33 cellular contexts compared by ENCODE assay signal in genomic region chr5:180178516-180179398, GRCh38. TPM values are rescaled to one million over a fixed set of nuclear protein-coding genes. Genes with fewer than 3 reads are reported as not detected.
DNase-seq lines count a peak whose midpoint lies in the region; ATAC-seq and TF ChIP-seq lines count a peak whose summit lies in the region.
"Had no signal": no experiment of that assay in that cellular context is flagged by ENCODE, and none has a peak within 500 bp of the region (broad histone marks: within the 10 kb centered on the region; RNA-seq: fewer than 3 reads in every experiment).

No MANE protein-coding gene starts in this region.

- H3K9me3 Mint-ChIP-seq in brain = peaks cover 7 to 25% (median 14%) of the 10 kb centered on the region in 5 experiments
- H3K9me3 Mint-ChIP-seq: activated T-helper 17 cell treated with anti-CD3 and anti-CD28 coated beads, Interleukin-2, amount 50 U/mL, for 72 hours; CD4-positive, alpha-beta T cell had no signal

- H3K9me3 ChIP-seq in esophagus muscularis mucosa = no peaks in the 10 kb centered on the region
- no peaks in the 10 kb centered on the region for H3K9me3 ChIP-seq in osteoblast (ENCODE audit: low read depth, low read length)
- H3K9me3 ChIP-seq: prostate gland had no signal

- DNase-seq in G401 (ENCODE audit: low spot score) (peak; percentile 87), esophagus muscularis mucosa (ENCODE audit: extremely low spot score) (peak; percentile 80), osteoblast (ENCODE audit: insufficient read length, low spot score, missing footprints) (peak; percentile 70), amniotic stem cell (lab: John Stamatoyannopoulos, UW) (no peak), LoVo (ENCODE audit: low spot score) (no peak), left cardiac atrium (no peak), RPMI8226 (no peak)
- DNase-seq: activated CD8-positive, alpha-beta T cell treated with anti-CD3 and anti-CD28 coated beads for 36 hours; activated naive CD4-positive, alpha-beta T cell treated with anti-CD3 and anti-CD28 coated beads, Interleukin-2, amount 50 U/mL, for 16 hours; AML-193; aorta; CD4-positive, alpha-beta T cell; HCEC 1CT; hippocampal formation; Karpas-422; left colon; mesenchymal stem cell; NCI-H1436; NCI-H2081; NCI-H2227 treated with DMSO at 0.1 percent for 48 hours; SIG-M5; stimulated activated CD4-positive, alpha-beta T cell treated with anti-CD3 and anti-CD28 coated beads, Interleukin-12 subunit alpha, Interleukin-12 subunit beta, amount 100 ng/mL, for 4 hours; stimulated activated CD4-positive, alpha-beta T cell treated with anti-CD3 and anti-CD28 coated beads, Interleukin-4, amount 100 ng/mL, for 1 hour; stomach; tibial artery had no signal

- no peak overlapping the region for H3K4me3 Mint-ChIP-seq in brain
- H3K4me3 Mint-ChIP-seq: activated CD8-positive, alpha-beta T cell treated with anti-CD3 and anti-CD28 coated beads for 36 hours; activated T-helper 17 cell treated with anti-CD3 and anti-CD28 coated beads, Interleukin-2, amount 50 U/mL, for 72 hours; CD4-positive, alpha-beta T cell had no signal

- no peak for ATAC-seq in left cardiac atrium
- ATAC-seq: activated CD8-positive, alpha-beta T cell treated with anti-CD3 and anti-CD28 coated beads for 36 hours; activated T-helper 17 cell treated with anti-CD3 and anti-CD28 coated beads, Interleukin-2, amount 50 U/mL, for 72 hours; GM12878; HepG2; left colon; sciatic nerve had no signal

- no peak overlapping the region for H2AFZ ChIP-seq in osteoblast (ENCODE audit: low read length)

- H3K4me2 ChIP-seq in osteoblast (ENCODE audit: insufficient read depth, low read length) = no peak overlapping the region

- peak overlapping the region in 4 of 5 experiments; percentile 19 to 79 (median 42) for H3K27ac Mint-ChIP-seq in brain
- H3K27ac Mint-ChIP-seq: activated CD8-positive, alpha-beta T cell treated with anti-CD3 and anti-CD28 coated beads for 36 hours; activated T-helper 17 cell treated with anti-CD3 and anti-CD28 coated beads, Interleukin-2, amount 50 U/mL, for 72 hours; CD4-positive, alpha-beta T cell had no signal

- no peaks in the 10 kb centered on the region for H4K20me1 ChIP-seq in osteoblast (ENCODE audit: insufficient read depth, low read length)

- in situ Hi-C loops in G401 (cut with HindIII; ENCODE audit: low sequenced_read_pairs) = no loop called here

- H3K27ac ChIP-seq in esophagus muscularis mucosa (replicated peaks in 1 of 4) = no peak overlapping the region
- H3K27ac ChIP-seq in osteoblast (ENCODE audit: low read depth, low read length) = no peak overlapping the region
- H3K27ac ChIP-seq: prostate gland, stomach, tibial artery had no signal

- peaks cover 4% of the 10 kb centered on the region for H3K27me3 Mint-ChIP-seq in brain

- 75% methylated on average over 25 of the region's 25 CpGs for WGBS in esophagus muscularis mucosa

- H3K36me3 Mint-ChIP-seq in brain = peaks cover 16% of the 10 kb centered on the region

- H3K79me2 ChIP-seq in osteoblast (ENCODE audit: insufficient read depth, low read length) = no peaks in the 10 kb centered on the region

- H3K4me1 Mint-ChIP-seq in brain = peaks cover 32% of the 10 kb centered on the region
- H3K4me1 Mint-ChIP-seq: activated T-helper 17 cell treated with anti-CD3 and anti-CD28 coated beads, Interleukin-2, amount 50 U/mL, for 72 hours had no signal

- no peak for TF ChIP-seq POLR2A in esophagus muscularis mucosa (IDR thresholded peaks at IDR 0.05; ENCODE audit: low read depth)

- H3K4me1 ChIP-seq in esophagus muscularis mucosa (peaks cover 0 to 12% (median 4%) of the 10 kb centered on the region in 4 donors), osteoblast (ENCODE audit: insufficient read depth, low read length) (peaks cover 10% of the 10 kb centered on the region)
- H3K4me1 ChIP-seq: prostate gland, stomach, tibial artery had no signal

- intact Hi-C loops in esophagus muscularis mucosa (cut with DNase I) = no loop called here
- intact Hi-C loops in left cardiac atrium (cut with DNase I) = no loop called here

- H3K4me3 ChIP-seq in esophagus muscularis mucosa (no peak overlapping the region), osteoblast (ENCODE audit: insufficient read depth, low read length) (no peak overlapping the region)
- H3K4me3 ChIP-seq: GM12878, prostate gland, stomach, tibial artery had no signal

- TF ChIP-seq CTCF in brain (conservative IDR thresholded peaks at IDR 0.05) (no peak), esophagus muscularis mucosa (IDR thresholded peaks at IDR 0.05) (no peak), osteoblast (IDR thresholded peaks at IDR 0.05; ENCODE audit: extremely low read depth, low read depth, low read length) (no peak)

- no peak for TF ChIP-seq EP300 in esophagus muscularis mucosa (IDR thresholded peaks at IDR 0.05)

- H3K36me3 ChIP-seq in esophagus muscularis mucosa (no peaks in the 10 kb centered on the region), osteoblast (ENCODE audit: insufficient read depth, low read length) (no peaks in the 10 kb centered on the region)
- H3K36me3 ChIP-seq: prostate gland, stomach, tibial artery had no signal

- peaks cover 0 to 39% (median 0%) of the 10 kb centered on the region in 4 donors for H3K27me3 ChIP-seq in esophagus muscularis mucosa
- peaks cover 4% of the 10 kb centered on the region for H3K27me3 ChIP-seq in osteoblast (ENCODE audit: insufficient read depth, low read length)

RNA-seq across cellular contexts. Expression of gene RASGEF1C, which starts 30.3 kb away (rescaled TPM):
- 0.18 TPM in 1 of 2 replicates, not detected in the other for total RNA-seq in G401 (2014; rRNA removed; shearing (Covaris generic))
- polyA plus RNA-seq in brain (ENCODE audit: insufficient read depth, low read depth, low replicate concordance) = 3.4 TPM
- total RNA-seq in esophagus muscularis mucosa (1 to 10 TPM; 1.2 to 3.1 (median 2.5) TPM), osteoblast (under 0.01 TPM in 1 of 2 replicates, not detected in the other), left cardiac atrium (under 1 TPM; 0.65 TPM)
- total RNA-seq: A673; activated CD8-positive, alpha-beta T cell treated with anti-CD3 and anti-CD28 coated beads for 36 hours; activated T-helper 17 cell treated with anti-CD3 and anti-CD28 coated beads, Interleukin-2, amount 50 U/mL, for 72 hours; CD4-positive, alpha-beta T cell; endothelial cell of umbilical vein; GM12878; HepG2 had no signal
- polyA plus RNA-seq: aorta, endothelial cell of umbilical vein, GM12878, HepG2 had no signal

Comparison
In these comparisons a context has a peak if more than half of its experiments do, and no peak if none do; other contexts are left out.
1. DNase-seq: peak in G401 (single experiment), esophagus muscularis mucosa (single experiment) and osteoblast (single experiment); none in amniotic stem cell (single experiment), LoVo (single experiment), left cardiac atrium (single experiment) and RPMI8226 (single experiment).